ENCODE assay signal across 20 cellular contexts in genomic region chr11:86760577-86760976, GRCh38. TPM values are rescaled to one million over a fixed set of nuclear protein-coding genes. Genes with fewer than 3 reads are reported as not detected.
DNase-seq lines count a peak whose midpoint lies in the region; ATAC-seq lines count a peak whose summit lies in the region.
"Had no signal": no experiment of that assay in that cellular context is flagged by ENCODE, and none has a peak within 500 bp of the region (broad histone marks: within the 10 kb centered on the region; RNA-seq: fewer than 3 reads in every experiment).

No MANE protein-coding gene starts in this region.

- H3K79me2 ChIP-seq in GM23248 (ENCODE audit: insufficient read depth): no peaks in the 10 kb centered on the region

- peak overlapping the region; percentile 11; the same call in 1 of the 2 replicates for H3K9ac ChIP-seq in GM23248
- H3K9ac ChIP-seq in skeletal muscle satellite cell (ENCODE audit: low read depth, low read length): peak overlapping the region; percentile 2

- ATAC-seq in HG03457 (IDR thresholded peaks at IDR 0.05; ENCODE audit: unreplicated experiment) (no peak), GM21529 (IDR thresholded peaks at IDR 0.05; ENCODE audit: unreplicated experiment) (no peak)
- ATAC-seq: A549, GM12878 had no signal

- H3K36me3 ChIP-seq in GM23248 (ENCODE audit: low read depth) (no peaks in the 10 kb centered on the region), SJSA1 (no peaks in the 10 kb centered on the region), skeletal muscle satellite cell (ENCODE audit: insufficient read depth, low read length) (no peaks in the 10 kb centered on the region), H7 (replicated peaks; ENCODE audit: control insufficient read depth, insufficient read depth, low read length) (no peaks in the 10 kb centered on the region)
- H3K36me3 ChIP-seq: Peyer's patch had no signal

- H3K9me3 ChIP-seq in GM23248 (ENCODE audit: low read depth) (no peaks in the 10 kb centered on the region), SJSA1 (replicated peaks) (no peaks in the 10 kb centered on the region), skeletal muscle satellite cell (replicated peaks; ENCODE audit: low read length) (no peaks in the 10 kb centered on the region)
- H3K9me3 ChIP-seq: Peyer's patch had no signal

- WGBS in GM23248 (ENCODE audit: low coverage in 1 of 2, low lambda C conversion rate in 2 of 2, missing lambda C conversion rate in 2 of 2), 2 experiments: 40 to 43% methylated on average over 1 of the region's 1 CpG

- H2AFZ ChIP-seq in GM23248: peak overlapping the region; percentile 31; the same call in 1 of the 2 replicates

- DNase-seq in GM23248 (peak; percentile 24), SJSA1 (ENCODE audit: low read depth in 1 of 2, low spot score in 2 of 2) (peak in 1 of 2 experiments; percentile 42), fibroblast of peridontal ligament (ENCODE audit: extremely low read depth) (peak; percentile 58), H7 (no peak)
- DNase-seq: CD4-positive, CD25-positive, alpha-beta regulatory T cell; DMS79 treated with DMSO at 0.1 percent for 48 hours; KG1; NCI-H1105; NCI-H146; NCI-H2029; NCI-H2227 treated with DMSO at 0.1 percent for 48 hours; NCI-H510A; NCI-H748 treated with DMSO at 0.1 percent for 48 hours; NK-92 treated with Interleukin-12 subunit alpha and Interleukin-12 subunit beta, amount 100 ng/mL, for 24 hours; Peyer's patch had no signal

- in situ Hi-C loops in GM23248 (cut with MboI): no loop called here

- H3K9me2 ChIP-seq in GM23248 (ENCODE audit: insufficient read depth): no peaks in the 10 kb centered on the region

- H4K20me1 ChIP-seq in GM23248 (ENCODE audit: insufficient read depth): no peaks in the 10 kb centered on the region

- H3K27ac ChIP-seq in GM23248 (peak overlapping the region; percentile 56), SJSA1 (peak overlapping the region; percentile 67)
- H3K27ac ChIP-seq: Peyer's patch had no signal

- peak overlapping the region; percentile 58 for H3K4me2 ChIP-seq in GM23248 (ENCODE audit: unreplicated experiment)
- H3K4me2 ChIP-seq in skeletal muscle satellite cell (ENCODE audit: low read length): peak overlapping the region; percentile 14
- H3K4me2 ChIP-seq: A549 had no signal

- H3F3A ChIP-seq in GM23248 (ENCODE audit: insufficient read depth): peaks cover 23% of the 10 kb centered on the region; the same call in 1 of the 2 replicates

- H3K4me3 ChIP-seq in GM23248 (peak overlapping the region; percentile 8; the same call in 1 of the 2 replicates), SJSA1 (no peak overlapping the region), skeletal muscle satellite cell (ENCODE audit: low read length) (no peak overlapping the region), H7 (ENCODE audit: insufficient read depth, low read depth, low read length) (no peak overlapping the region)
- H3K4me3 ChIP-seq: A549, GM12878, Peyer's patch had no signal

- H3K27me3 ChIP-seq in GM23248 (replicated peaks; ENCODE audit: insufficient read depth) (no peaks in the 10 kb centered on the region), SJSA1 (replicated peaks) (no peaks in the 10 kb centered on the region), skeletal muscle satellite cell (ENCODE audit: control insufficient read depth, insufficient read depth, low read length) (no peaks in the 10 kb centered on the region), H7 (ENCODE audit: control insufficient read depth, insufficient read depth, low read length) (no peaks in the 10 kb centered on the region)
- H3K27me3 ChIP-seq: Peyer's patch had no signal

- peaks cover 38% of the 10 kb centered on the region for H3K4me1 ChIP-seq in GM23248 (ENCODE audit: insufficient read depth)
- H3K4me1 ChIP-seq in SJSA1 (replicated peaks): peaks cover 25% of the 10 kb centered on the region
- H3K4me1 ChIP-seq in skeletal muscle satellite cell (ENCODE audit: control insufficient read depth, insufficient read depth, low read length): peaks cover 24% of the 10 kb centered on the region
- H3K4me1 ChIP-seq: Peyer's patch had no signal

RNA-seq across cellular contexts. Expression of gene PRSS23, which starts 39.8 kb away (rescaled TPM):
- total RNA-seq in GM23248 (2014; rRNA removed; shearing (Covaris generic)): 213 and 217 TPM in 2 replicates
- polyA plus RNA-seq in GM23248 (2016; fragmentation: Nextera tagmentation; extraction: Ambion mirVana): 376 and 392 TPM in 2 replicates
- 54.6 and 71.6 TPM in 2 replicates for total RNA-seq in SJSA1 (2014; rRNA removed; shearing (Covaris generic))
- total RNA-seq in skeletal muscle satellite cell (2012; rRNA removed): 85.2 and 87.4 TPM in 2 replicates
- 2.7 and 3.7 TPM in 2 replicates for total RNA-seq in H7 (2014; rRNA removed; shearing (Covaris generic))
- total RNA-seq: CD4-positive, CD25-positive, alpha-beta regulatory T cell had no signal

Comparison
In these comparisons a context has a peak if more than half of its experiments do, and no peak if none do; other contexts are left out.
1. RNA of gene PRSS23, which starts 39.8 kb away (total RNA-seq): 213 to 217 TPM in GM23248 and 54.6 to 71.6 TPM in SJSA1; 2.7 to 3.7 TPM in H7; every median in the first group is over 10 times any median in the second.